ENCODE assay signal across 8 cellular contexts in the genomic region with DNA sequence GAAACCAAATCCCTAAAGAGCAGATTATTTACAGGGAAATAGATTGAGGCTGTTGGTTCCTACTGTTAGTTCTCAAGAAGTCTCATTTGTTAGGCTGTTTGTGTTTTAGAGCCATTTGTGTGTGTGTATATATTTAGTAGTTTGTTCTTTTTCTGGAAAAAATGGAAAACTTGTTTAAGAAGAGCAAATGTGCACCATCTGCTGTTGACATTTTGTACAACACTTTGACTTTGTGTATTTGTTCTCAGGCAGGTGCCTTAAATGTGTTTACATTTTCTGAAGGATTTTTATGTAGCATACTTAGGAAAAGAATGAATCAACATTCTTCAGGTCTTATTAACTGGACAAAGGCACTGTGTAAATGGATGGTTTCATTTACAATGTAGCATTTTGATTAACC.
DNase-seq lines count a peak whose midpoint lies in the region; TF ChIP-seq lines count a peak whose summit lies in the region.
"Not testable (repeated sequence)": the region's sequence is repeated elsewhere in the genome, so short reads cannot be mapped to it uniquely, and the experiment has no call there.

No MANE protein-coding gene starts in this region.

- not testable (repeated sequence) for H3K4me3 Mint-ChIP-seq in endothelial cell (ENCODE audit: unreplicated experiment)

- not testable (repeated sequence) for H3K79me2 ChIP-seq in Loucy (ENCODE audit: insufficient read depth, low read length); SK-N-SH (ENCODE audit: insufficient read depth)

- DNase-seq in A673 (ENCODE audit: low spot score) (peak; percentile 23), inferior parietal cortex (ENCODE audit: extremely low spot score) (peak; percentile 13), lung microvascular endothelial cell (ENCODE audit: low read depth in 2 of 2) (peak; percentile 10 to 13), superior temporal gyrus (ENCODE audit: extremely low spot score) (peak; percentile 44)
- DNase-seq in GM13977 (ENCODE audit: low spot score); SK-N-SH; endothelial cell (ENCODE audit: low spot score): not testable (repeated sequence)

- not testable (repeated sequence) for H3K27me3 Mint-ChIP-seq in endothelial cell (ENCODE audit: unreplicated experiment)

- not testable (repeated sequence) for H3K9me3 ChIP-seq in A673 (ENCODE audit: low read depth, low read length, poor library complexity, severe bottlenecking); Loucy (ENCODE audit: insufficient read depth, low read depth, low read length); SK-N-SH

- POLR2A ChIA-PET in A673 (lab: Charles Lee; ENCODE audit: low non-redundant PET); SK-N-SH (lab: Yijun Ruan, JAX): not testable (repeated sequence)

- H3K4me3 ChIP-seq in A673 (ENCODE audit: low read depth, low read length, poor library complexity, severe bottlenecking); Loucy (ENCODE audit: low read length, poor library complexity, severe bottlenecking); SK-N-SH (ENCODE audit: low read depth in 2 of 2, low read length in 1 of 2): not testable (repeated sequence)

- H3K9me3 Mint-ChIP-seq in endothelial cell (ENCODE audit: unreplicated experiment): not testable (repeated sequence)

- H3K27me3 ChIP-seq in A673 (replicated peaks; ENCODE audit: insufficient read depth, low read depth, low read length, poor library complexity); Loucy (ENCODE audit: insufficient read depth, low read length, poor library complexity, severe bottlenecking); SK-N-SH (ENCODE audit: insufficient read depth): not testable (repeated sequence)

- H3K4me2 ChIP-seq in Loucy (ENCODE audit: low read depth, low read length, poor library complexity, severe bottlenecking); SK-N-SH: not testable (repeated sequence)

- H2AFZ ChIP-seq in Loucy (ENCODE audit: low read length); SK-N-SH (ENCODE audit: low read depth): not testable (repeated sequence)

- not testable (repeated sequence) for H3K9me2 ChIP-seq in Loucy (replicated peaks; ENCODE audit: low read depth, low read length); SK-N-SH

- not testable (repeated sequence) for H3K27ac Mint-ChIP-seq in endothelial cell (ENCODE audit: unreplicated experiment)

- H4K20me1 ChIP-seq in Loucy (ENCODE audit: insufficient read depth, low read length, poor library complexity, severe bottlenecking); SK-N-SH (ENCODE audit: insufficient read depth): not testable (repeated sequence)

- not testable (repeated sequence) for H3K9ac ChIP-seq in Loucy (ENCODE audit: low read depth, low read length, poor library complexity, severe bottlenecking); SK-N-SH

- CTCF ChIA-PET in A673 (lab: Charles Lee); SK-N-SH (lab: Yijun Ruan, JAX): not testable (repeated sequence)

- intact Hi-C loops in A673 (cut with micrococcal nuclease; ENCODE audit: unreplicated experiment): loop anchor here (5.0 kb wide), 1 partner anchor 145 kb away; no protein-coding TSS in a partner anchor

- H3K4me1 ChIP-seq in A673 (ENCODE audit: insufficient read depth, low read length, poor library complexity, severe bottlenecking); Loucy (ENCODE audit: insufficient read depth, low read length, poor library complexity, severe bottlenecking); SK-N-SH (ENCODE audit: control insufficient read depth in 1 of 2, insufficient read depth in 2 of 2, low read depth in 1 of 2, low read length in 1 of 2): not testable (repeated sequence)

- H3F3A ChIP-seq in Loucy (ENCODE audit: low read depth); SK-N-SH (replicated peaks; ENCODE audit: insufficient read depth): not testable (repeated sequence)

- TF ChIP-seq CTCF in A673 (conservative IDR thresholded peaks at IDR 0.05; ENCODE audit: low read depth, low read length) (peak; percentile 48; the same call in 1 of the 2 replicates), GM13977 (IDR thresholded peaks at IDR 0.05; ENCODE audit: extremely low read depth, insufficient read depth, missing control alignments) (peak; percentile 12), Loucy (conservative IDR thresholded peaks at IDR 0.05; ENCODE audit: low read length) (peak; percentile 30; the same call in 1 of the 2 replicates), SK-N-SH (IDR thresholded peaks at IDR 0.05) (peak; percentile 24; the same call in 1 of the 2 replicates), endothelial cell (IDR thresholded peaks at IDR 0.05; ENCODE audit: unreplicated experiment) (peak; percentile 22)

- not testable (repeated sequence) for H3K36me3 Mint-ChIP-seq in endothelial cell (ENCODE audit: low read depth, unreplicated experiment)

- H3K36me3 ChIP-seq in A673 (ENCODE audit: insufficient read depth, low read length, poor library complexity, severe bottlenecking); Loucy (ENCODE audit: insufficient read depth, low read length); SK-N-SH (replicated peaks in 1 of 2; ENCODE audit: control insufficient read depth in 1 of 2, insufficient read depth in 2 of 2, low read length in 1 of 2): not testable (repeated sequence)

- H3K4me1 Mint-ChIP-seq in endothelial cell (ENCODE audit: unreplicated experiment): not testable (repeated sequence)

- not testable (repeated sequence) for TF ChIP-seq EP300 in SK-N-SH (IDR thresholded peaks at IDR 0.05; ENCODE audit: borderline replicate concordance in 1 of 2, low read depth in 1 of 2, low read length in 1 of 2)

- not testable (repeated sequence) for H3K27ac ChIP-seq in A673 (ENCODE audit: low read depth, low read length, poor library complexity, severe bottlenecking); SK-N-SH (ENCODE audit: low read depth in 2 of 2, low read length in 1 of 2)

- not testable (repeated sequence) for BruUV-seq in A673 (replicated peaks; lab: Mats Ljungman, UMichigan)

- not testable (repeated sequence) for TF ChIP-seq RAD21 in SK-N-SH (IDR thresholded peaks at IDR 0.05; ENCODE audit: low read length)

- in situ Hi-C loops in GM13977 (cut with MboI; ENCODE audit: low pct_unique_long_range_greater_than_20kb, low sequenced_read_pairs, unreplicated experiment): not testable (repeated sequence)
